In genomic region chr7:45880433-45880860, GRCh38 we compare ENCODE assay signal across 25 cellular contexts. TPM values are rescaled to one million over a fixed set of nuclear protein-coding genes. Genes with fewer than 3 reads are reported as not detected.
"Had no signal": no experiment of that assay in that cellular context is flagged by ENCODE, and none has a peak within 500 bp of the region (broad histone marks: within the 10 kb centered on the region; RNA-seq: fewer than 3 reads in every experiment).

No MANE protein-coding gene starts in this region.

- H3K4me3 ChIP-seq: ascending aorta, body of pancreas, cardiac muscle cell, Peyer's patch, SJSA1 had no signal

- H3K4me1 ChIP-seq: ascending aorta, body of pancreas, Peyer's patch had no signal

- DNase-seq: activated CD4-positive, alpha-beta T cell treated with anti-CD3 and anti-CD28 coated beads for 4 hours; activated CD8-positive, alpha-beta memory T cell treated with anti-CD3 and anti-CD28 coated beads, Interleukin-2, amount 10 ng/mL, durations not matched to agents 7 days and 5 days; activated effector memory CD4-positive, alpha-beta T cell treated with anti-CD3 and anti-CD28 coated beads, Interleukin-2, amount 50 U/mL, for 16 hours; activated naive CD4-positive, alpha-beta T cell treated with Interleukin-2 at 50 U/mL for 16 hours; activated naive CD8-positive, alpha-beta T cell treated with anti-CD3 and anti-CD28 coated beads, Interleukin-2, amount 50 U/mL, for 24 hours; activated T-cell treated with anti-CD3 and anti-CD28 coated beads, Interleukin-2, amount 50 U/mL, for 24 hours; amniotic stem cell; body of pancreas; KG1; NCI-H1092; NCI-H1417; NCI-H1930; NCI-H345; NCI-H510A treated with DMSO at 0.1 percent for 48 hours; Peyer's patch; SHP77 had no signal

- H3K36me3 ChIP-seq: ascending aorta, cardiac muscle cell, Peyer's patch, SJSA1 had no signal

- ATAC-seq: activated CD4-positive, CD25-positive, alpha-beta regulatory T cell treated with anti-CD3 and anti-CD28 coated beads, Interleukin-2, amount 50 U/mL, for 24 hours; activated CD8-positive, alpha-beta memory T cell treated with anti-CD3 and anti-CD28 coated beads, Interleukin-2, amount 10 ng/mL, durations not matched to agents 7 days and 5 days; activated naive CD4-positive, alpha-beta T cell treated with anti-CD3 and anti-CD28 coated beads, Interleukin-2, amount 50 U/mL, for 72 hours; activated naive CD8-positive, alpha-beta T cell treated with anti-CD3 and anti-CD28 coated beads, Interleukin-2, amount 50 U/mL, for 24 hours; body of pancreas had no signal

- H3K27me3 ChIP-seq: ascending aorta, Peyer's patch, SJSA1 had no signal

- H3K27ac ChIP-seq: ascending aorta, body of pancreas, cardiac muscle cell, Peyer's patch, RWPE1, SJSA1 had no signal

- H3K9me3 ChIP-seq: SJSA1 had no signal

RNA-seq across cellular contexts. Expression of gene CCDC201, which starts 7.6 kb away (rescaled TPM):
- total RNA-seq: activated CD8-positive, alpha-beta memory T cell treated with anti-CD3 and anti-CD28 coated beads, Interleukin-2, amount 10 ng/mL, durations not matched to agents 7 days and 5 days; activated naive CD4-positive, alpha-beta T cell treated with anti-CD3 and anti-CD28 coated beads, Interleukin-2, amount 50 U/mL, for 72 hours; ascending aorta; body of pancreas; cardiac muscle cell; LHCN-M2; M059J; Peyer's patch; SJSA1 had no signal
- polyA plus RNA-seq: cardiac muscle cell, IgD-negative memory B cell had no signal

RNA-seq across cellular contexts. Expression of gene IGFBP1, which starts 7.8 kb away (rescaled TPM):
- total RNA-seq: activated CD8-positive, alpha-beta memory T cell treated with anti-CD3 and anti-CD28 coated beads, Interleukin-2, amount 10 ng/mL, durations not matched to agents 7 days and 5 days; activated naive CD4-positive, alpha-beta T cell treated with anti-CD3 and anti-CD28 coated beads, Interleukin-2, amount 50 U/mL, for 72 hours; ascending aorta; Peyer's patch; SJSA1 had no signal
- polyA plus RNA-seq: cardiac muscle cell, IgD-negative memory B cell had no signal
